1 cellular context compared by ENCODE assay signal in the genomic region with DNA sequence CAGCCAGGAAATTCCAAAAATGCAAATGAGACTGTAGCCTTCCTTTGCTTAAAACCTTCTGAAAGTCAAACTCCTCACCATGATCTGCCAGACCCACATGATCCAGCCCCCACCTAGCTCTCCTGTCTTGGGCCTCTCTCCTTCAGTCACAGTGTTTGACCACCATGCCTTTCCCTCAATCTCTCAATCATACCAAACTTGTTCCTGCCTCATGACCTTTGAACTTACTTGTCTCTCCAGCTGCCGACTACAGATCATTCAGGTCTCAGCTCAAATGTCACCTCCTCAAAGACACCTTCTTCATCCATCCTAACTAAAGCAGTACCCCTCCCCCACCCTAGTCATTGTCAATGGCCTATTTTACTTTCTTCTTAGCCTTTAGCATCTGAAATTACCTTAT.
TF ChIP-seq lines count a peak whose summit lies in the region.

No MANE protein-coding gene starts in this region.

TF ChIP-seq in IMR-90, 13 proteins besides CTCF, POLR2A, EP300 and RAD21 (continued from another document):
- TF ChIP-seq USF2 (IDR thresholded peaks at IDR 0.05; ENCODE audit: low read depth, low read length) (no peak), RFX5 (IDR thresholded peaks at IDR 0.05; ENCODE audit: low read depth, low read length) (no peak), NFE2L2 (IDR thresholded peaks at IDR 0.05; ENCODE audit: low read depth, low read length) (no peak), CHD1 (IDR thresholded peaks at IDR 0.05; ENCODE audit: low read depth, low read length) (no peak)
